In the genomic region with DNA sequence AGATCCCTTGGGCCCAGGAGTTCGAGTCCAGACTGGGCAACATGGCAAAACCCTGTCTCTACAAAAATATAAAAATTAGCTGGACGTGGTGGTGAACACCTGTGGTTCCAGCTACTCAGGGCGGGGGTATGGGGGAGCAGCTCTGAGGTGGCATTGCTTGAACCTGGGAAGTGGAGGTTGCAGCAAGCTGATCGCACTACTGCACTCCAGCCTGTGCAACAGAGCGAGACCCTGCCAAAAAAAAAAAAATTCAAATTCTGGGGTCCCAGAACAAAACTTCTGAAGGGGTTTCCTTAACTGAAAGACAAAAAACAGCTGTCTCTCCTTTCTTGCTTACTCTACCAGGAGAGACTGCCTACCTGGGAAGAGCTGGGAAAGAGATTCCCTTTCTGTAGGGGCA, we compare ENCODE assay signal across 15 cellular contexts. TPM values are rescaled to one million over a fixed set of nuclear protein-coding genes. Genes with fewer than 3 reads are reported as not detected.
DNase-seq lines count a peak whose midpoint lies in the region; ATAC-seq, FAIRE-seq and TF ChIP-seq lines count a peak whose summit lies in the region.
"Had no signal": no experiment of that assay in that cellular context is flagged by ENCODE, and none has a peak within 500 bp of the region (broad histone marks: within the 10 kb centered on the region; RNA-seq: fewer than 3 reads in every experiment).

No MANE protein-coding gene starts in this region.

- no peak overlapping the region for H3K4me3 ChIP-seq in HCT116 (replicated peaks in 1 of 2; ENCODE audit: low read depth in 1 of 2, low read length in 2 of 2)
- peak overlapping the region; percentile 57; the same call in 1 of the 2 replicates for H3K4me3 ChIP-seq in GM12878
- H3K4me3 ChIP-seq in mesenchymal stem cell (ENCODE audit: insufficient read depth in 1 of 2, low read depth in 1 of 2, low read length in 2 of 2), result peak overlapping the region in 1 of 2 experiments; percentile 57

- H4K8ac ChIP-seq in mesenchymal stem cell (ENCODE audit: low read length), result peak overlapping the region; percentile 89

- WGBS in GM12878 (ENCODE audit: insufficient coverage, insufficient replicate concordance, low lambda C conversion rate, missing lambda C conversion rate), result 3% methylated on average over 4 of the region's 5 CpGs
- whole genome bisulfite sequencing in mesenchymal stem cell, result 93% methylated on average over 4 of the region's 5 CpGs

- TF ChIP-seq POLR2A in HCT116 (IDR thresholded peaks at IDR 0.05; ENCODE audit: borderline replicate concordance, extremely low read depth, insufficient read depth, insufficient read length) (no peak), GM12878 (IDR thresholded peaks at IDR 0.05; ENCODE audit: low read depth, low read length) (no peak)

- intact Hi-C loops in HCT116 (cut with micrococcal nuclease), result no loop called here
- intact Hi-C loops in GM12878 (cut with micrococcal nuclease; ENCODE audit: unreplicated experiment), result no loop called here

- POLR2A ChIA-PET in HCT116 (lab: Charles Lee), result interaction anchor here (0.7 to 0.8 kb wide), 2 partner anchors 23 to 35 kb away, joined by 3 read pairs; no protein-coding TSS in a partner anchor
- POLR2A ChIA-PET in GM12878 (lab: Charles Lee), result interaction anchor here (0.8 to 9.5 kb wide), 7 partner anchors 8 to 345 kb away, joined by 3 to 124 read pairs (median 4); a partner anchor contains a TSS

- BruUV-seq in HCT116 (replicated peaks; lab: Mats Ljungman, UMichigan), result no TSS peak
- BruUV-seq in GM12878 (replicated peaks; lab: Mats Ljungman, UMichigan), result no TSS peak

- peak overlapping the region; percentile 88 for H3K27ac Mint-ChIP-seq in stimulated activated memory B cell treated with anti-CD40 and anti-IgM and Interleukin-4, amounts not matched to agents 10 μg/mL and 1 μg/mL and 100 μg/mL, for 72 hours
- H3K27ac Mint-ChIP-seq: activated CD4-positive, alpha-beta memory T cell treated with anti-CD3 and anti-CD28 coated beads for 36 hours had no signal

- H4K20me1 ChIP-seq in HCT116 (ENCODE audit: insufficient read depth), result no peaks in the 10 kb centered on the region
- no peaks in the 10 kb centered on the region for H4K20me1 ChIP-seq in GM12878 (ENCODE audit: control insufficient read depth, insufficient read depth)

- SMC1A ChIA-PET in GM12878 (lab: Charles Lee; ENCODE audit: uncharacterized antibody, unreplicated experiment), result interaction anchor here (0.7 to 17.5 kb wide), 6 partner anchors 7 to 137 kb away, joined by 3 to 531 read pairs (median 20); a partner anchor contains a TSS

- H3K9me3 Mint-ChIP-seq in stimulated activated memory B cell treated with anti-CD40 and anti-IgM and Interleukin-4, amounts not matched to agents 10 μg/mL and 1 μg/mL and 100 μg/mL, for 72 hours, result no peaks in the 10 kb centered on the region
- H3K9me3 Mint-ChIP-seq: activated CD4-positive, alpha-beta memory T cell treated with anti-CD3 and anti-CD28 coated beads for 36 hours had no signal

- H3K36me3 ChIP-seq in HCT116 (ENCODE audit: control insufficient read depth in 1 of 2, insufficient read depth in 2 of 2, low read length in 2 of 2), result no peaks in the 10 kb centered on the region; a peak in 1 of 4 replicates
- peaks cover 0 to 6% of the 10 kb centered on the region in 2 experiments; a peak in 2 of 4 replicates for H3K36me3 ChIP-seq in GM12878 (ENCODE audit: control insufficient read depth in 2 of 2, insufficient read depth in 2 of 2, low read length in 1 of 2)
- H3K36me3 ChIP-seq in mesenchymal stem cell (ENCODE audit: control insufficient read depth in 1 of 2, insufficient read depth in 2 of 2, low read depth in 1 of 2, low read length in 2 of 2), result peaks cover 0 to 10% of the 10 kb centered on the region in 2 experiments

- H3K4ac ChIP-seq in mesenchymal stem cell (ENCODE audit: low read depth in 1 of 2, low read length in 2 of 2), result peak overlapping the region in 1 of 2 experiments; percentile 82

- no peak for FAIRE-seq in GM12878 (lab: Jason Lieb, UNC)
- no peak for FAIRE-seq in GM19239 (lab: Jason Lieb, UNC)
- FAIRE-seq in urothelium cell line (lab: Jason Lieb, UNC), result no peak

- TF ChIP-seq EP300 in GM12878 (IDR thresholded peaks at IDR 0.05; ENCODE audit: borderline replicate concordance in 1 of 2, control insufficient read depth in 1 of 2, low read depth in 2 of 2, low read length in 2 of 2), result no peak

- no peak for TF ChIP-seq CTCF in HCT116 (IDR thresholded peaks at IDR 0.05 in 2 of 3, conservative IDR thresholded peaks at IDR 0.05 in 1 of 3; ENCODE audit: borderline replicate concordance in 1 of 3, insufficient read depth in 1 of 3, low read depth in 2 of 3, low read length in 2 of 3)
- no peak for TF ChIP-seq CTCF in GM12878 (IDR thresholded peaks at IDR 0.05 in 2 of 3, conservative IDR thresholded peaks at IDR 0.05 in 1 of 3; ENCODE audit: control insufficient read depth in 2 of 3, extremely low read depth in 1 of 3, insufficient read depth in 1 of 3, low read depth in 3 of 3, low read length in 3 of 3)

- TF ChIP-seq RAD21 in HCT116 (IDR thresholded peaks at IDR 0.05; ENCODE audit: low read depth), result no peak
- no peak for TF ChIP-seq RAD21 in GM12878 (IDR thresholded peaks at IDR 0.05; ENCODE audit: insufficient read depth, low read depth, low read length)

- peak overlapping the region in 1 of 2 experiments; percentile 71 for H2BK12ac ChIP-seq in mesenchymal stem cell (ENCODE audit: low read length in 2 of 2)

- H2AFZ ChIP-seq in HCT116 (ENCODE audit: low read depth, low read length, poor library complexity, severe bottlenecking), result no peak overlapping the region
- no peak overlapping the region for H2AFZ ChIP-seq in GM12878 (ENCODE audit: control insufficient read depth, low read depth, low read length)
- H2AFZ ChIP-seq in mesenchymal stem cell (ENCODE audit: low read depth, low read length), result no peak overlapping the region

- H3K27me3 Mint-ChIP-seq in stimulated activated memory B cell treated with anti-CD40 and anti-IgM and Interleukin-4, amounts not matched to agents 10 μg/mL and 1 μg/mL and 100 μg/mL, for 72 hours, result no peaks in the 10 kb centered on the region
- H3K27me3 Mint-ChIP-seq: activated CD4-positive, alpha-beta memory T cell treated with anti-CD3 and anti-CD28 coated beads for 36 hours had no signal

- RAD21 ChIA-PET in HCT116 (lab: Charles Lee; ENCODE audit: low non-redundant PET in 1 of 2, low total read pairs in 2 of 2, uncharacterized antibody in 2 of 2, unreplicated experiment in 2 of 2) (interaction anchor here in 1 of 2 experiments (0.6 kb wide), 1 partner anchor 75 kb away, joined by 3 read pairs; no protein-coding TSS in a partner anchor), GM12878 (lab: Charles Lee; ENCODE audit: unreplicated experiment) (interaction anchor here (0.7 to 15.1 kb wide), 9 partner anchors 8 to 67 kb away, joined by 3 to 255 read pairs (median 4); a partner anchor contains a TSS)

- peak overlapping the region in 1 of 2 experiments; percentile 74 for H3K18ac ChIP-seq in mesenchymal stem cell (ENCODE audit: low read depth in 1 of 2, low read length in 2 of 2)

- H2BK5ac ChIP-seq in mesenchymal stem cell (ENCODE audit: low read depth, low read length, poor library complexity, severe bottlenecking), result peak overlapping the region; percentile 19

- peak overlapping the region; percentile 68 for H4K91ac ChIP-seq in mesenchymal stem cell (ENCODE audit: low read length)

- peaks cover 100% of the 10 kb centered on the region for H3K79me2 ChIP-seq in HCT116 (ENCODE audit: insufficient read depth, low read length)
- H3K79me2 ChIP-seq in GM12878 (ENCODE audit: control insufficient read depth, insufficient read depth, low read length), result peaks cover 95% of the 10 kb centered on the region

- CTCF ChIA-PET in HCT116 (lab: Charles Lee) (interaction anchor here (1.3 to 1.4 kb wide), 2 partner anchors 16 to 27 kb away, joined by 3 to 4 read pairs; a partner anchor contains a TSS), GM12878 (lab: Yijun Ruan, JAX) (interaction anchor here (1.2 to 16.3 kb wide), 5 partner anchors 9 to 62 kb away, joined by 4 to 318 read pairs (median 13); a partner anchor contains a TSS)

- peak overlapping the region; percentile 79 for H2BK120ac ChIP-seq in mesenchymal stem cell (ENCODE audit: low read depth, low read length)

- H3K4me3 Mint-ChIP-seq in stimulated activated memory B cell treated with anti-CD40 and anti-IgM and Interleukin-4, amounts not matched to agents 10 μg/mL and 1 μg/mL and 100 μg/mL, for 72 hours, result no peak overlapping the region
- H3K4me3 Mint-ChIP-seq: activated CD4-positive, alpha-beta memory T cell treated with anti-CD3 and anti-CD28 coated beads for 36 hours had no signal

- no peaks in the 10 kb centered on the region for H3K36me3 Mint-ChIP-seq in stimulated activated memory B cell treated with anti-CD40 and anti-IgM and Interleukin-4, amounts not matched to agents 10 μg/mL and 1 μg/mL and 100 μg/mL, for 72 hours
- H3K36me3 Mint-ChIP-seq: activated CD4-positive, alpha-beta memory T cell treated with anti-CD3 and anti-CD28 coated beads for 36 hours had no signal

- H3K4me1 ChIP-seq in HCT116 (ENCODE audit: control insufficient read depth in 1 of 2, insufficient read depth in 2 of 2, low read length in 2 of 2) (peaks cover 73 to 89% of the 10 kb centered on the region in 2 experiments), GM12878 (ENCODE audit: control insufficient read depth, insufficient read depth, low read length) (peaks cover 66% of the 10 kb centered on the region), mesenchymal stem cell (ENCODE audit: control insufficient read depth, insufficient read depth, low read depth, low read length) (peaks cover 24% of the 10 kb centered on the region)

- peaks cover 52% of the 10 kb centered on the region for H3K4me1 Mint-ChIP-seq in stimulated activated memory B cell treated with anti-CD40 and anti-IgM and Interleukin-4, amounts not matched to agents 10 μg/mL and 1 μg/mL and 100 μg/mL, for 72 hours

- no peak overlapping the region for H3K23ac ChIP-seq in mesenchymal stem cell (ENCODE audit: low read length in 2 of 2)

- H3K4me2 ChIP-seq in HCT116 (ENCODE audit: low read length) (peak overlapping the region; percentile 44; the same call in 1 of the 2 replicates), GM12878 (ENCODE audit: control insufficient read depth, insufficient read depth) (peak overlapping the region; percentile 87), mesenchymal stem cell (ENCODE audit: low read length, poor library complexity, severe bottlenecking) (peak overlapping the region; percentile 28)

- H3K79me1 ChIP-seq in mesenchymal stem cell (replicated peaks; ENCODE audit: low read length, poor library complexity, severe bottlenecking), result peaks cover 2% of the 10 kb centered on the region

- in situ Hi-C loops in GM12878 (cut with MboI), result no loop called here

- ATAC-seq in HCT116 (no peak), GM12878 (peak; percentile 63)
- peak; percentile 69 for ATAC-seq in stimulated activated memory B cell treated with anti-CD40 and anti-IgM and Interleukin-4, amounts not matched to agents 10 μg/mL and 1 μg/mL and 100 μg/mL, for 72 hours

- H2BK15ac ChIP-seq in mesenchymal stem cell (ENCODE audit: low read depth, poor library complexity, severe bottlenecking), result peak overlapping the region; percentile 69

- H3K9me2 ChIP-seq in HCT116 (ENCODE audit: insufficient read depth), result no peaks in the 10 kb centered on the region

- no peak overlapping the region for H3K14ac ChIP-seq in mesenchymal stem cell (ENCODE audit: low read length in 2 of 2)

- H2AK5ac ChIP-seq in mesenchymal stem cell (ENCODE audit: low read length, severe bottlenecking), result peak overlapping the region; percentile 93

- H3K9ac ChIP-seq in HCT116 (ENCODE audit: low read length) (peak overlapping the region; percentile 43), GM12878 (ENCODE audit: control insufficient read depth, insufficient read depth, low read length) (peak overlapping the region; percentile 79; the same call in 1 of the 2 replicates), mesenchymal stem cell (ENCODE audit: low read length) (peak overlapping the region; percentile 81)

- H3K27me3 ChIP-seq in HCT116 (ENCODE audit: insufficient read depth, low read length) (no peaks in the 10 kb centered on the region), GM12878 (replicated peaks in 1 of 2; ENCODE audit: control insufficient read depth in 2 of 2, insufficient read depth in 2 of 2, low read length in 1 of 2) (no peaks in the 10 kb centered on the region), mesenchymal stem cell (ENCODE audit: control insufficient read depth in 1 of 2, insufficient read depth in 1 of 2, low read length in 2 of 2) (no peaks in the 10 kb centered on the region)

- H3K9me3 ChIP-seq in HCT116 (ENCODE audit: control insufficient read depth in 1 of 2, insufficient read depth in 1 of 2, low read depth in 1 of 2, low read length in 2 of 2) (no peaks in the 10 kb centered on the region), GM12878 (replicated peaks; ENCODE audit: control insufficient read depth, insufficient read depth, low read length) (no peaks in the 10 kb centered on the region), mesenchymal stem cell (ENCODE audit: control insufficient read depth, low read length) (no peaks in the 10 kb centered on the region)

- H3K27ac ChIP-seq in HCT116 (ENCODE audit: low read depth, low read length), result peak overlapping the region; percentile 44; the same call in 1 of the 2 replicates
- H3K27ac ChIP-seq in GM12878 (ENCODE audit: control insufficient read depth, insufficient read depth), result peak overlapping the region; percentile 90
- peak overlapping the region; percentile 87 for H3K27ac ChIP-seq in mesenchymal stem cell (ENCODE audit: low read length, poor library complexity, severe bottlenecking)
- H3K27ac ChIP-seq: C4-2B had no signal

- DNase-seq in HCT116 (ENCODE audit: low read depth, low spot score) (no peak), GM12878 (ENCODE audit: low read depth, low spot score) (no peak), mesenchymal stem cell (no peak), NCI-H748 treated with DMSO at 0.1 percent for 48 hours (lab: John Stamatoyannopoulos, UW) (no peak), GM19239 (ENCODE audit: insufficient read length, low spot score) (no peak), urothelium cell line (ENCODE audit: low spot score) (no peak)
- no peak for DNase-seq in activated naive CD4-positive, alpha-beta T cell (lab: John Stamatoyannopoulos, UW)
- DNase-seq: activated CD4-positive, alpha-beta memory T cell treated with anti-CD3 and anti-CD28 coated beads for 36 hours; anterior cingulate cortex; Kasumi-1; NCI-H526; nucleus accumbens; T-helper 9 cell had no signal

RNA-seq across cellular contexts. Expression of a gene that starts 27.0 kb away (rescaled TPM):
- total RNA-seq in HCT116 (2021; ENCODE audit: unreplicated experiment) (60.3 TPM), GM12878 (2014; rRNA removed) (22.2 and 23.2 TPM in 2 replicates), GM12878 (2014; rRNA removed; fragmentation: Illumina TruSeq; extraction: Trizol) (25.9 and 26.8 TPM in 2 replicates), GM12878 (2021) (39.4 and 40.5 TPM in 2 replicates)
- polyA plus RNA-seq in HCT116 (2012), result 25.2 and 36.2 TPM in 2 replicates
- total RNA-seq in GM12878 (2013; cell fraction: nucleolus; rRNA removed), result 97.9 and 99.8 TPM in 2 replicates
- 21.3 TPM for polyA plus RNA-seq in GM12878 (2011; ENCODE audit: low read depth)
- polyA plus RNA-seq in GM12878 (2011; rRNA removed) (10.5 and 13.0 TPM in 2 replicates), GM12878 (2014; fragmentation: Illumina TruSeq; extraction: Trizol) (45.0 and 45.2 TPM in 2 replicates), GM12878 (2014; fragmentation: Nextera tagmentation; extraction: Ambion mirVana) (1 to 10 TPM; 7.1 to 9.8 TPM), GM12878 (2014; rRNA removed) (23.3 and 24.7 TPM in 2 replicates), GM12878 (2016; fragmentation: Nextera tagmentation; extraction: Ambion mirVana) (10 to 100 TPM; 20.5 to 20.8 TPM)
- 12.4 and 17.4 TPM in 2 replicates for polyA plus RNA-seq in GM12878 (2011; cell fraction: cytosol; rRNA removed)
- polyA plus RNA-seq in GM12878 (2011; cell fraction: nucleus; rRNA removed), result 19.4 and 26.2 TPM in 2 replicates
- 26.1 and 36.2 TPM in 2 replicates for polyA plus RNA-seq in GM12878 (2012)
- polyA minus RNA-seq in GM12878 (2011; rRNA and poly(A)+ RNA removed), result 15.4 and 17.2 TPM in 2 replicates
- 7.2 and 10.7 TPM in 2 replicates for polyA minus RNA-seq in GM12878 (2011; cell fraction: cytosol; rRNA and poly(A)+ RNA removed)
- 12.7 and 22.6 TPM in 2 replicates for polyA minus RNA-seq in GM12878 (2011; cell fraction: nucleus; rRNA and poly(A)+ RNA removed)
- polyA plus RNA-seq in mesenchymal stem cell (2013, experiment 1 of 2), result 15.3 TPM
- 14.3 TPM for polyA plus RNA-seq in mesenchymal stem cell (2013, experiment 2 of 2)

Comparison
In these comparisons a context has a peak if more than half of its experiments do, and no peak if none do; other contexts are left out.
1. H3K4me2 ChIP-seq: peak in every context shown above with its lines; median percentile 87 in GM12878; 44 in HCT116; 28 in mesenchymal stem cell.